In genomic region chr18:8800445-8800844, GRCh38 we compare ENCODE assay signal across 9 cellular contexts.
DNase-seq lines count a peak whose midpoint lies in the region; ATAC-seq and TF ChIP-seq lines count a peak whose summit lies in the region.
"Had no signal": no experiment of that assay in that cellular context is flagged by ENCODE, and none has a peak within 500 bp of the region (broad histone marks: within the 10 kb centered on the region; RNA-seq: fewer than 3 reads in every experiment).

No MANE protein-coding gene starts in this region.

- no peak overlapping the region for H3K4me3 Mint-ChIP-seq in naive thymus-derived CD8-positive, alpha-beta T cell

- H3K4me3 ChIP-seq in fibroblast of villous mesenchyme (ENCODE audit: low read depth, low read length) = peak overlapping the region; percentile 4
- H3K4me3 ChIP-seq in retinal pigment epithelial cell (ENCODE audit: low read length) = peak overlapping the region; percentile 1

- no peaks in the 10 kb centered on the region for H3K36me3 Mint-ChIP-seq in naive thymus-derived CD8-positive, alpha-beta T cell

- TF ChIP-seq CTCF in fibroblast of villous mesenchyme (IDR thresholded peaks at IDR 0.05; ENCODE audit: insufficient read depth, low read depth, low read length) (no peak), retinal pigment epithelial cell (conservative IDR thresholded peaks at IDR 0.05; ENCODE audit: low read depth, low read length) (no peak)

- no peak for ATAC-seq in activated CD4-positive, CD25-positive, alpha-beta regulatory T cell treated with anti-CD3 and anti-CD28 coated beads, Interleukin-2, amount 50 U/mL, for 24 hours
- no peak for ATAC-seq in HG02852 (IDR thresholded peaks at IDR 0.05; ENCODE audit: unreplicated experiment)
- no peak for ATAC-seq in naive thymus-derived CD8-positive, alpha-beta T cell

- DNase-seq in GM04504 (ENCODE audit: low read depth) (peak; percentile 98), SW 1271 (lab: John Stamatoyannopoulos, UW) (peak; percentile 37 to 71), fibroblast of villous mesenchyme (ENCODE audit: low read depth) (peak; percentile 99), retinal pigment epithelial cell (ENCODE audit: low read depth) (peak; percentile 99), NCI-H1092 treated with DMSO at 0.1 percent for 48 hours (lab: John Stamatoyannopoulos, UW) (no peak)
- DNase-seq in naive thymus-derived CD8-positive, alpha-beta T cell = no peak
- DNase-seq: MV-4-11 had no signal

- no peak overlapping the region for H3K27ac Mint-ChIP-seq in naive thymus-derived CD8-positive, alpha-beta T cell

- peaks cover 6 to 10% (median 8%) of the 10 kb centered on the region in 4 donors for H3K4me1 Mint-ChIP-seq in naive thymus-derived CD8-positive, alpha-beta T cell

- H3K27me3 Mint-ChIP-seq in naive thymus-derived CD8-positive, alpha-beta T cell = peaks cover 0 to 7% (median 0%) of the 10 kb centered on the region in 5 donors

- POLR2A ChIA-PET in naive thymus-derived CD8-positive, alpha-beta T cell (lab: Charles Lee) = no interaction called here

- no peaks in the 10 kb centered on the region for H3K9me3 Mint-ChIP-seq in naive thymus-derived CD8-positive, alpha-beta T cell

Comparison
In these comparisons a context has a peak if more than half of its experiments do, and no peak if none do; other contexts are left out.
1. DNase-seq: peak in GM04504 (single experiment), SW 1271 (2 of 2), fibroblast of villous mesenchyme (single experiment) and retinal pigment epithelial cell (single experiment); none in naive thymus-derived CD8-positive, alpha-beta T cell (0 of 10) and NCI-H1092 treated with DMSO at 0.1 percent for 48 hours (single experiment).